Comparison of ENCODE assay signal across 18 cellular contexts in the genomic region with DNA sequence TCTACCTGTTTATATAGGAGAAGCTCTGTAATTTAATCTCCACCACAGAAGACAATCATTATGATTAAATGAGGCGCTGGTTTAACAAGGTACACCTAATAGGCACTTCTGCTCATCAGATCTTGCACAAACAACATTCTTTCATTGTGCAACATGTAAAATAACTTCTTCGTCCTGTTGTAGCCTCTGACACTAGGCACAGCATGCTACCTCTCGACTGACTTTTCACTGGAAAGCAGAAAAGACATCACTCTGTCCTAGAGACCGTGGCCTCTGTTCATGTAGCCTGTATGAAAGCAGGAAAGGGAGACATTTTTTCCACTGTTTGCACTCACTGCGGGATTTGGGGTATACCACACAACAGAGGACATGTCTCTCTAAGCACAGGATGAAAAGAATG.
DNase-seq lines count a peak whose midpoint lies in the region; ATAC-seq and TF ChIP-seq lines count a peak whose summit lies in the region.
"Had no signal": no experiment of that assay in that cellular context is flagged by ENCODE, and none has a peak within 500 bp of the region (broad histone marks: within the 10 kb centered on the region; RNA-seq: fewer than 3 reads in every experiment).

No MANE protein-coding gene starts in this region.

- H3K27me3 Mint-ChIP-seq in GM23338 (ENCODE audit: insufficient read depth, low read depth, poor library complexity) (peaks cover 1% of the 10 kb centered on the region), osteocyte (ENCODE audit: unreplicated experiment) (no peaks in the 10 kb centered on the region)

- H3K79me2 ChIP-seq in GM23338 (replicated peaks; ENCODE audit: insufficient read depth) (no peaks in the 10 kb centered on the region), fibroblast of lung (ENCODE audit: control insufficient read depth, insufficient read depth, low read length) (no peaks in the 10 kb centered on the region)

- peaks cover 4% of the 10 kb centered on the region; the same call in 1 of the 2 replicates for H3K9me2 ChIP-seq in GM23338 (ENCODE audit: insufficient read depth)

- H3F3A ChIP-seq in GM23338 (replicated peaks; ENCODE audit: low read depth): no peaks in the 10 kb centered on the region

- H3K4me3 ChIP-seq in GM23338: 0 out of 2 replicates have a peak overlapping the region, but pooled peaks have one; percentile 0
- no peak overlapping the region for H3K4me3 ChIP-seq in SJCRH30
- H3K4me3 ChIP-seq in fibroblast of lung (replicated peaks in 1 of 4; ENCODE audit: control extremely low read depth in 1 of 4, insufficient read depth in 1 of 4, low read depth in 3 of 4, low read length in 4 of 4): no peak overlapping the region
- H3K4me3 ChIP-seq in H7 (ENCODE audit: insufficient read depth, low read depth, low read length): no peak overlapping the region
- H3K4me3 ChIP-seq: body of pancreas, gastroesophageal sphincter, left ventricle myocardium inferior had no signal

- TF ChIP-seq CTCF in GM23338 (conservative IDR thresholded peaks at IDR 0.05; ENCODE audit: low read depth in 2 of 2) (no peak), fibroblast of lung (conservative IDR thresholded peaks at IDR 0.05 in 1 of 2, IDR thresholded peaks at IDR 0.05 in 1 of 2; ENCODE audit: low read depth in 1 of 2, low read length in 2 of 2) (no peak), osteocyte (IDR thresholded peaks at IDR 0.05) (no peak)

- no peak overlapping the region for H3K9ac ChIP-seq in fibroblast of lung (ENCODE audit: insufficient read depth, low read length)

- ATAC-seq in GM23338 (peak; percentile 53), GM18909 (IDR thresholded peaks at IDR 0.05; ENCODE audit: poor library complexity, unreplicated experiment) (no peak)
- ATAC-seq: body of pancreas; gastroesophageal sphincter; sciatic nerve; stimulated activated naive CD8-positive, alpha-beta T cell treated with anti-CD3 and anti-CD28 coated beads, Interleukin-15, Interleukin-2, amounts not matched to agents 100 U/mL and 50 U/mL, for 24 hours had no signal

- H3K9me3 ChIP-seq in SJCRH30 (replicated peaks) (no peaks in the 10 kb centered on the region), fibroblast of lung (ENCODE audit: control insufficient read depth, insufficient read depth, low read depth, low read length) (no peaks in the 10 kb centered on the region)
- H3K9me3 ChIP-seq: body of pancreas, gastroesophageal sphincter, left ventricle myocardium inferior had no signal

- H3K36me3 Mint-ChIP-seq in GM23338 (ENCODE audit: low read depth) (peaks cover 5% of the 10 kb centered on the region; the same call in 1 of the 3 replicates), osteocyte (ENCODE audit: unreplicated experiment) (no peaks in the 10 kb centered on the region)

- H3K9me3 Mint-ChIP-seq in GM23338: 0 out of 3 replicates have a peak, but pooled peaks cover 3% of the 10 kb centered on the region
- H3K9me3 Mint-ChIP-seq in osteocyte (ENCODE audit: unreplicated experiment): no peaks in the 10 kb centered on the region

- H3K4me1 ChIP-seq in GM23338 (ENCODE audit: insufficient read depth): peaks cover 40% of the 10 kb centered on the region
- H3K4me1 ChIP-seq in SJCRH30: peaks cover 32% of the 10 kb centered on the region
- H3K4me1 ChIP-seq in fibroblast of lung (ENCODE audit: control insufficient read depth, extremely low read depth, insufficient read depth, low read length): peaks cover 12% of the 10 kb centered on the region
- H3K4me1 ChIP-seq: body of pancreas had no signal

- H3K27ac Mint-ChIP-seq in GM23338 (peak overlapping the region; percentile 89), osteocyte (ENCODE audit: unreplicated experiment) (peak overlapping the region; percentile 78)
- H3K27ac Mint-ChIP-seq: B cell had no signal

- H3K27ac ChIP-seq in GM23338 (ENCODE audit: low read depth) (peak overlapping the region; percentile 92), SJCRH30 (peak overlapping the region; percentile 67; the same call in 1 of the 2 replicates), fibroblast of lung (ENCODE audit: insufficient read depth, low read length) (no peak overlapping the region)
- H3K27ac ChIP-seq: body of pancreas, epithelial cell of prostate, gastroesophageal sphincter, left ventricle myocardium inferior had no signal

- H4K20me1 ChIP-seq in GM23338 (replicated peaks; ENCODE audit: insufficient read depth) (no peaks in the 10 kb centered on the region), fibroblast of lung (ENCODE audit: control insufficient read depth, extremely low read depth, insufficient read depth, low read length) (no peaks in the 10 kb centered on the region)

- H3K4me2 ChIP-seq in GM23338 (peak overlapping the region; percentile 30), fibroblast of lung (ENCODE audit: extremely low read depth, insufficient read depth, low read length) (no peak overlapping the region)

- H2AFZ ChIP-seq in GM23338 (no peak overlapping the region), fibroblast of lung (ENCODE audit: low read length) (peak overlapping the region; percentile 4)

- H3K27me3 ChIP-seq in GM23338 (ENCODE audit: insufficient read depth) (no peaks in the 10 kb centered on the region), SJCRH30 (no peaks in the 10 kb centered on the region), fibroblast of lung (ENCODE audit: control insufficient read depth, insufficient read depth, low read length) (no peaks in the 10 kb centered on the region), H7 (ENCODE audit: control insufficient read depth, insufficient read depth, low read length) (no peaks in the 10 kb centered on the region)
- H3K27me3 ChIP-seq: body of pancreas, gastroesophageal sphincter had no signal

- no peaks in the 10 kb centered on the region for H3K36me3 ChIP-seq in GM23338 (ENCODE audit: insufficient read depth)
- no peaks in the 10 kb centered on the region for H3K36me3 ChIP-seq in SJCRH30
- no peaks in the 10 kb centered on the region for H3K36me3 ChIP-seq in fibroblast of lung (ENCODE audit: control insufficient read depth, insufficient read depth, low read length)
- no peaks in the 10 kb centered on the region for H3K36me3 ChIP-seq in H7 (replicated peaks; ENCODE audit: control insufficient read depth, insufficient read depth, low read length)
- H3K36me3 ChIP-seq: gastroesophageal sphincter, left ventricle myocardium inferior had no signal

- DNase-seq in GM23338 (ENCODE audit: low spot score) (peak; percentile 42), SJCRH30 (peak in 1 of 2 experiments; percentile 15), fibroblast of lung (ENCODE audit: low read depth in 2 of 2) (peak in 1 of 2 donors; percentile 5), osteocyte (ENCODE audit: extremely low spot score, unreplicated experiment) (no peak), DMS 273 (lab: John Stamatoyannopoulos, UW; ENCODE audit: unreplicated experiment) (no peak), H7 (no peak)
- DNase-seq: activated naive CD4-positive, alpha-beta T cell treated with Interleukin-2 at 50 U/mL for 16 hours; body of pancreas; cortex of kidney; left ventricle myocardium inferior; NCI-H1694; stimulated activated CD4-positive, alpha-beta T cell treated with anti-CD3 and anti-CD28 coated beads, Interleukin-1b, Interleukin-23, amount 100 ng/mL, for 48 hours; stimulated activated naive CD8-positive, alpha-beta T cell treated with anti-CD3 and anti-CD28 coated beads, Interleukin-15, Interleukin-2, amounts not matched to agents 100 U/mL and 50 U/mL, for 24 hours had no signal

- no peak overlapping the region for H3K4me3 Mint-ChIP-seq in GM23338
- no peak overlapping the region for H3K4me3 Mint-ChIP-seq in osteocyte (ENCODE audit: unreplicated experiment)
- H3K4me3 Mint-ChIP-seq: B cell had no signal

- H3K4me1 Mint-ChIP-seq in GM23338: peaks cover 56% of the 10 kb centered on the region
- H3K4me1 Mint-ChIP-seq in osteocyte (ENCODE audit: unreplicated experiment): peaks cover 34% of the 10 kb centered on the region
- H3K4me1 Mint-ChIP-seq: B cell had no signal

TF ChIP-seq in GM23338, 12 proteins besides CTCF, POLR2A, EP300 and RAD21 (continues in another document):
- TF ChIP-seq EZH2 (IDR thresholded peaks at IDR 0.05; ENCODE audit: low read depth, unreplicated experiment): no peak
